ENCODE assay signal across 7 cellular contexts in genomic region chr18:35972197-35973000, GRCh38.
DNase-seq lines count a peak whose midpoint lies in the region; ATAC-seq and TF ChIP-seq lines count a peak whose summit lies in the region.

Gene RMP24, plus strand, starts transcription at chr18:35972679.

- peak; percentile 72 for DNase-seq in NCI-H187 treated with DMSO at 0.1 percent for 48 hours (lab: John Stamatoyannopoulos, UW)
- DNase-seq in T-helper 2 cell treated with Interferon-gamma antibody and Interleukin-4, amounts not matched to agents 5 μg/mL and 100 μg/mL, for 36 hours (ENCODE audit: low spot score) = peak; percentile 92
- peak; percentile 90 for DNase-seq in astrocyte of the cerebellum (ENCODE audit: low read depth)
- DNase-seq in hepatocyte (ENCODE audit: low spot score) = peak; percentile 97
- DNase-seq in renal cortical epithelial cell (ENCODE audit: low read depth) = peak; percentile 81

- no peaks in the 10 kb centered on the region for H3K9me3 ChIP-seq in hepatocyte (ENCODE audit: low read depth)

- peak within 1 kb of the TSS; percentile 86 for H3K27ac ChIP-seq in hepatocyte

- H3K4me2 ChIP-seq in hepatocyte = peak within 1 kb of the TSS; percentile 87

- peak within 1 kb of the TSS; percentile 98 for H2AFZ ChIP-seq in hepatocyte

- H3K36me3 Mint-ChIP-seq in T-helper 2 cell treated with Interferon-gamma antibody and Interleukin-4, amounts not matched to agents 5 μg/mL and 100 μg/mL, for 36 hours (ENCODE audit: low read depth) = peaks cover 30% of the 10 kb centered on the region

- H3K4me1 ChIP-seq in hepatocyte (ENCODE audit: insufficient read depth) = peaks cover 13% of the 10 kb centered on the region

- no peaks in the 10 kb centered on the region for H3K9me2 ChIP-seq in hepatocyte (replicated peaks; ENCODE audit: insufficient read depth)

- no peaks in the 10 kb centered on the region for H3K27me3 Mint-ChIP-seq in T-helper 2 cell treated with Interferon-gamma antibody and Interleukin-4, amounts not matched to agents 5 μg/mL and 100 μg/mL, for 36 hours (ENCODE audit: low read depth)

- peaks cover 28% of the 10 kb centered on the region for H3K79me2 ChIP-seq in hepatocyte

- H3K27me3 ChIP-seq in hepatocyte = no peaks in the 10 kb centered on the region

- H3K9me3 Mint-ChIP-seq in T-helper 2 cell treated with Interferon-gamma antibody and Interleukin-4, amounts not matched to agents 5 μg/mL and 100 μg/mL, for 36 hours = no peaks in the 10 kb centered on the region

- in situ Hi-C loops in astrocyte of the cerebellum (cut with HindIII; ENCODE audit: low sequenced_read_pairs) = no loop called here

- peak within 1 kb of the TSS; percentile 98 for H3K4me3 Mint-ChIP-seq in T-helper 2 cell treated with Interferon-gamma antibody and Interleukin-4, amounts not matched to agents 5 μg/mL and 100 μg/mL, for 36 hours

- peak within 1 kb of the TSS; percentile 99 for H3K4me3 ChIP-seq in astrocyte of the cerebellum (ENCODE audit: low read depth, low read length)
- H3K4me3 ChIP-seq in hepatocyte = peak within 1 kb of the TSS; percentile 44

- no peaks in the 10 kb centered on the region for H4K20me1 ChIP-seq in hepatocyte (ENCODE audit: insufficient read depth, poor library complexity, severe bottlenecking)

- H3K4me1 Mint-ChIP-seq in T-helper 2 cell treated with Interferon-gamma antibody and Interleukin-4, amounts not matched to agents 5 μg/mL and 100 μg/mL, for 36 hours (ENCODE audit: low read depth) = peaks cover 38% of the 10 kb centered on the region

- peaks cover 6% of the 10 kb centered on the region for H3K36me3 ChIP-seq in hepatocyte (replicated peaks; ENCODE audit: insufficient read depth, low read depth)

- ATAC-seq in GM18505 (IDR thresholded peaks at IDR 0.05; ENCODE audit: unreplicated experiment) = peak; percentile 91
- ATAC-seq in HG02970 (IDR thresholded peaks at IDR 0.05; ENCODE audit: low FRiP score, unreplicated experiment) = peak; percentile 90

- peak; percentile 95 for TF ChIP-seq POLR2A in GM18505 (IDR thresholded peaks at IDR 0.05; ENCODE audit: borderline replicate concordance, extremely low read depth, insufficient read depth, insufficient read length)

- WGBS in hepatocyte (ENCODE audit: low lambda C conversion rate, missing lambda C conversion rate) = 1% methylated on average over 63 of the region's 73 CpGs

- peak within 1 kb of the TSS; percentile 97 for H3K27ac Mint-ChIP-seq in T-helper 2 cell treated with Interferon-gamma antibody and Interleukin-4, amounts not matched to agents 5 μg/mL and 100 μg/mL, for 36 hours

- TF ChIP-seq CTCF in astrocyte of the cerebellum (IDR thresholded peaks at IDR 0.05; ENCODE audit: low read depth, low read length, missing control alignments) (no peak), hepatocyte (IDR thresholded peaks at IDR 0.05; ENCODE audit: poor library complexity) (no peak)

Comparison
In these comparisons a context has a peak if more than half of its experiments do, and no peak if none do; other contexts are left out.
1. Peak in every context shown above with its lines: DNase-seq, ATAC-seq, H3K4me3 ChIP-seq and H3K27ac ChIP-seq.